Comparison of ENCODE assay signal across 8 cellular contexts in the genomic region with DNA sequence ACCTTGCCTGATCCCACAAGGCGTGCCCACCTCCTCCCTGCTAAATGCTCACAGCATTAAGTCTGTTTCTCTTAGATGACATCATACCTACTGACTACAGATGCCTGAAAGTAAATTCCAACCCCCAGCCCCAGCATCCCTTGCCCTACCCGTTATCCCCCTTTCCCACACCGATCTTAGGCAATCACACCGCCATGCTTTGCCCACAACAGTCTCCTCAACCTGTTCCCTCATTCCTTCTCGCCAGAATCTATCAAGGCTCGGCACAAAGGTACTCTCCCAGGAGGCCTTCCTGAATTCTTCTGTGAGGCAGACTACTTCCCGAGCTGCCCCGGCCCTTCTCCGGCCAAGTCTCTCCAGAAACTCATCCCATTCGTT. TPM values are rescaled to one million over a fixed set of nuclear protein-coding genes. Genes with fewer than 3 reads are reported as not detected.
DNase-seq lines count a peak whose midpoint lies in the region; ATAC-seq, FAIRE-seq and TF ChIP-seq lines count a peak whose summit lies in the region.

No MANE protein-coding gene starts in this region.

- H4K20me1 ChIP-seq in OCI-LY1 (ENCODE audit: insufficient read depth, low read length) = no peaks in the 10 kb centered on the region

- peak overlapping the region; percentile 29; the same call in 1 of the 2 replicates for H2AFZ ChIP-seq in OCI-LY1 (ENCODE audit: low read length)

- no peak for TF ChIP-seq CTCF in OCI-LY1 (IDR thresholded peaks at IDR 0.05; ENCODE audit: low read length)

- peak; percentile 33 for FAIRE-seq in GM12892 (lab: Jason Lieb, UNC)

- H3K4me2 ChIP-seq in OCI-LY1 (ENCODE audit: low read length) = peak overlapping the region; percentile 95

- H3K27me3 Mint-ChIP-seq in effector memory CD8-positive, alpha-beta T cell = peaks cover under 1 to 6% of the 10 kb centered on the region in 2 donors
- peaks cover 5 to 9% of the 10 kb centered on the region in 2 donors for H3K27me3 Mint-ChIP-seq in natural killer cell treated with Interleukin-12 subunit alpha and Interleukin-12 subunit beta and Interleukin-15 and Interleukin-18, amount 100 ng/mL, for 72 hours

- peak overlapping the region; percentile 93 for H3K4me3 ChIP-seq in OCI-LY1 (ENCODE audit: low read depth, low read length, poor library complexity, severe bottlenecking)

- no peaks in the 10 kb centered on the region for H3K27me3 ChIP-seq in OCI-LY1 (ENCODE audit: insufficient read depth, low read length)

- no peaks in the 10 kb centered on the region for H3K9me2 ChIP-seq in OCI-LY1 (ENCODE audit: low read depth, low read length)

- H3K36me3 Mint-ChIP-seq in effector memory CD8-positive, alpha-beta T cell (ENCODE audit: insufficient read depth) = peaks cover 35% of the 10 kb centered on the region
- H3K36me3 Mint-ChIP-seq in natural killer cell treated with Interleukin-12 subunit alpha and Interleukin-12 subunit beta and Interleukin-15 and Interleukin-18, amount 100 ng/mL, for 72 hours = peaks cover 34% of the 10 kb centered on the region

- TF ChIP-seq POLR2A in GM12892 (IDR thresholded peaks at IDR 0.05; ENCODE audit: low read depth, low read length) = no peak

- H3K79me2 ChIP-seq in OCI-LY1 (ENCODE audit: insufficient read depth, low read length) = peaks cover 27% of the 10 kb centered on the region

- peaks cover 40% of the 10 kb centered on the region for H3K4me1 ChIP-seq in OCI-LY1 (ENCODE audit: insufficient read depth, low read length, severe bottlenecking)

- peaks cover 42% of the 10 kb centered on the region in 2 donors for H3K4me1 Mint-ChIP-seq in effector memory CD8-positive, alpha-beta T cell (ENCODE audit: low read depth in 2 of 2)
- peaks cover 38 to 42% of the 10 kb centered on the region in 2 donors for H3K4me1 Mint-ChIP-seq in natural killer cell treated with Interleukin-12 subunit alpha and Interleukin-12 subunit beta and Interleukin-15 and Interleukin-18, amount 100 ng/mL, for 72 hours (ENCODE audit: low read depth in 2 of 2)

- H3K27ac ChIP-seq in OCI-LY1 (ENCODE audit: low read depth, low read length, poor library complexity, severe bottlenecking) = no peak overlapping the region

- peak overlapping the region; percentile 94 to 97 for H3K27ac Mint-ChIP-seq in effector memory CD8-positive, alpha-beta T cell
- H3K27ac Mint-ChIP-seq in natural killer cell treated with Interleukin-12 subunit alpha and Interleukin-12 subunit beta and Interleukin-15 and Interleukin-18, amount 100 ng/mL, for 72 hours = peak overlapping the region; percentile 98 to 99

- no peak for ATAC-seq in effector memory CD8-positive, alpha-beta T cell (replicated peaks)
- no peak for ATAC-seq in natural killer cell treated with Interleukin-12 subunit alpha and Interleukin-12 subunit beta and Interleukin-15 and Interleukin-18, amount 100 ng/mL, for 72 hours
- no peak for ATAC-seq in HG03460 (IDR thresholded peaks at IDR 0.05; ENCODE audit: unreplicated experiment)

- H3K9ac ChIP-seq in OCI-LY1 (ENCODE audit: low read length) = peak overlapping the region; percentile 92

- H3K36me3 ChIP-seq in OCI-LY1 (ENCODE audit: insufficient read depth, low read length) = peaks cover 34% of the 10 kb centered on the region

- no peaks in the 10 kb centered on the region for H3K9me3 ChIP-seq in OCI-LY1 (ENCODE audit: low read length)

- DNase-seq in GM12892 (ENCODE audit: insufficient read length) = no peak
- no peak for DNase-seq in effector memory CD8-positive, alpha-beta T cell
- DNase-seq in natural killer cell treated with Interleukin-12 subunit alpha and Interleukin-12 subunit beta and Interleukin-15 and Interleukin-18, amount 100 ng/mL, for 72 hours (ENCODE audit: low spot score) = no peak
- no peak for DNase-seq in AML-193 (lab: John Stamatoyannopoulos, UW)
- no peak for DNase-seq in NCI-H187 (lab: John Stamatoyannopoulos, UW)
- no peak for DNase-seq in activated CD4-positive, alpha-beta T cell treated with anti-CD3 and anti-CD28 coated beads, Interleukin-2, amount 50 U/mL, for 48 hours

- no peaks in the 10 kb centered on the region for H3F3A ChIP-seq in OCI-LY1 (ENCODE audit: insufficient read depth, low read length)

- H3K9me3 Mint-ChIP-seq in effector memory CD8-positive, alpha-beta T cell = no peaks in the 10 kb centered on the region
- no peaks in the 10 kb centered on the region for H3K9me3 Mint-ChIP-seq in natural killer cell treated with Interleukin-12 subunit alpha and Interleukin-12 subunit beta and Interleukin-15 and Interleukin-18, amount 100 ng/mL, for 72 hours

- peak overlapping the region; percentile 94 to 98 for H3K4me3 Mint-ChIP-seq in effector memory CD8-positive, alpha-beta T cell
- peak overlapping the region; percentile 89 for H3K4me3 Mint-ChIP-seq in natural killer cell treated with Interleukin-12 subunit alpha and Interleukin-12 subunit beta and Interleukin-15 and Interleukin-18, amount 100 ng/mL, for 72 hours

RNA-seq across cellular contexts. Expression of a gene that starts 0.8 kb away (rescaled TPM):
- polyA plus RNA-seq in GM12892 (2012; ENCODE audit: missing spikeins) = 53.7 TPM
- 100 to 1,000 TPM; 278 to 291 TPM for total RNA-seq in natural killer cell treated with Interleukin-12 subunit alpha and Interleukin-12 subunit beta and Interleukin-15 and Interleukin-18, amount 100 ng/mL, for 72 hours
